15 cellular contexts compared by ENCODE assay signal in the genomic region with DNA sequence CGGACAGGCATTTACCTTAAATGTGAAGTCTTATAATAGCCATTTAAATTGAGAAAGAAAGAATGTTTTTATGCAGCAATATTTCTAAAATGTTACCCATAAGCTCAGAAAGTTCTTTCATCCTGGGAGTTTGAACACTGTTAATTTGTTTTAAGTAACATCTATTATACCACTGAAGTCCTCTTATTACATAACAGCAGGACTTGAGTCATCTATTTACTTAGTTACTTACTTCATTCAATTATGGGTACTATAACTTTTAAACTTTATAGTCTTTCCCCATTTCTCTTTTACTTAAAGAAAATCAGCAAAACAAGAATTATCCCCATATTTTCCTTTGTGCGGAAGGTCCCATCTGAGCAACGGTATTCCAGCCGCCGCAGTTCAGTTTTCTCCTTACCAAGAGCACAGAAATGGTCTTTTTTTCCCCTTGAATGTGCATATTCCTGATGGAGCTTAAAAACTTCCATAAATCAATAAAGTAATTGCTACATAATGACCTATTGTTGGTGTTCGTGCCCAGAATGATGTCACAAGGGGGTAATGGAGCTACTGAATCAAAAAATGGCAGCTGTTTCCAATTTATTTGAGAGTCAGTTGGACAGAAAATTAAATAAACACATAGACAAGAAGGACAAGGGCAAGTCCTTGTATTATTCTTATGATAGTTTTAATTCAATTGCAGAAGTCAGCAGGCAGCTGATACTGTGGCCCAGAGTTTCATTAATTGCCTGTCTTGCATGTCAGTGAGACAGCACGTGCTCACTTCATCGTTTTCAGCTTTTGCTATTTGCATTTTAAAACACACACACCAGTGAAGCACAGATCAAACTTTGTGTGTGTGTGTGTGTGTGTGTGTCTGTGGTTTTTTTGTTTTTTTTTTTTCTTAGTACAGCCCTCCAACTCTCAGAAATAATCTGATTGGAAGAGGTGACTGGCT.
DNase-seq lines count a peak whose midpoint lies in the region; FAIRE-seq and TF ChIP-seq lines count a peak whose summit lies in the region.
"Had no signal": no experiment of that assay in that cellular context is flagged by ENCODE, and none has a peak within 500 bp of the region (broad histone marks: within the 10 kb centered on the region; RNA-seq: fewer than 3 reads in every experiment).

No MANE protein-coding gene starts in this region.

- FAIRE-seq in D721Med (lab: Jason Lieb, UNC): no peak
- FAIRE-seq: GM12891 had no signal

- no peak overlapping the region for H3K4me2 ChIP-seq in neuronal stem cell (ENCODE audit: insufficient read depth, low read length, poor library complexity, severe bottlenecking)

- H3K14ac ChIP-seq in neuronal stem cell (ENCODE audit: low read length): no peak overlapping the region

- H2BK5ac ChIP-seq in neuronal stem cell (ENCODE audit: low read length): no peak overlapping the region

- H2BK12ac ChIP-seq in neuronal stem cell (ENCODE audit: low read length): no peak overlapping the region

- no peak overlapping the region for H4K91ac ChIP-seq in neuronal stem cell (ENCODE audit: low read depth, low read length, poor library complexity)

- no peak overlapping the region for H3K4ac ChIP-seq in neuronal stem cell (ENCODE audit: low read length)

- H3K4me3 ChIP-seq in HUES64 (ENCODE audit: low read length) (no peak overlapping the region), neuronal stem cell (ENCODE audit: low read length in 2 of 2) (no peak overlapping the region), right atrium auricular region (no peak overlapping the region)
- H3K4me3 ChIP-seq: gastrocnemius medialis, tibial artery had no signal

- no peak overlapping the region for H2BK15ac ChIP-seq in neuronal stem cell (ENCODE audit: low read length)

- H3K4me1 ChIP-seq in HUES64 (ENCODE audit: insufficient read depth, low read length) (peaks cover 35% of the 10 kb centered on the region), neuronal stem cell (ENCODE audit: control insufficient read depth in 2 of 2, insufficient read depth in 1 of 2, low read depth in 1 of 2, low read length in 2 of 2) (no peaks in the 10 kb centered on the region), right atrium auricular region (no peaks in the 10 kb centered on the region)
- H3K4me1 ChIP-seq: gastrocnemius medialis had no signal

- WGBS in HUES64: 77% methylated on average over 8 of the region's 8 CpGs
- no CpG with 5 or more reads among the region's 8 CpGs for WGBS in neuronal stem cell (ENCODE audit: extremely low coverage in 2 of 2, insufficient read length in 2 of 2, insufficient replicate concordance in 1 of 2), 2 donors

- no peak for TF ChIP-seq CTCF in right atrium auricular region (IDR thresholded peaks at IDR 0.05)
- no peak for TF ChIP-seq CTCF in D721Med (IDR thresholded peaks at IDR 0.05; ENCODE audit: insufficient read depth, missing control alignments)

- H3K36me3 ChIP-seq in HUES64 (ENCODE audit: insufficient read depth, low read length) (no peaks in the 10 kb centered on the region), neuronal stem cell (replicated peaks in 1 of 2; ENCODE audit: control insufficient read depth in 2 of 2, insufficient read depth in 2 of 2, low read length in 2 of 2) (no peaks in the 10 kb centered on the region), right atrium auricular region (no peaks in the 10 kb centered on the region)
- H3K36me3 ChIP-seq: gastrocnemius medialis, tibial artery had no signal

- no peak overlapping the region for H2BK120ac ChIP-seq in neuronal stem cell (ENCODE audit: low read depth, low read length)

- no peaks in the 10 kb centered on the region for H3K79me1 ChIP-seq in neuronal stem cell (ENCODE audit: low read depth, low read length)

- peak overlapping the region; percentile 10 for H2AFZ ChIP-seq in neuronal stem cell (ENCODE audit: low read length)

- H3K27ac ChIP-seq in HUES64 (ENCODE audit: low read depth, low read length) (peak overlapping the region; percentile 74; the same call in 1 of the 2 replicates), neuronal stem cell (replicated peaks; ENCODE audit: low read length) (no peak overlapping the region), right atrium auricular region (no peak overlapping the region)
- H3K27ac ChIP-seq: gastrocnemius medialis, tibial artery had no signal

- H4K8ac ChIP-seq in neuronal stem cell (ENCODE audit: low read depth, low read length): no peak overlapping the region

- H3K9ac ChIP-seq in HUES64 (ENCODE audit: low read depth, low read length) (no peak overlapping the region), neuronal stem cell (ENCODE audit: low read depth, low read length, poor library complexity) (no peak overlapping the region)

- H3K23ac ChIP-seq in neuronal stem cell (ENCODE audit: low read depth, low read length, poor library complexity): no peak overlapping the region

- peak; percentile 88 for DNase-seq in NCI-H69 (lab: John Stamatoyannopoulos, UW)
- DNase-seq in brain pericyte (ENCODE audit: low read depth, low spot score): peak; percentile 30
- no peak for DNase-seq in neuronal stem cell (ENCODE audit: low spot score)
- DNase-seq in GF-D8 (lab: John Stamatoyannopoulos, UW): no peak
- no peak for DNase-seq in activated CD4-positive, alpha-beta T cell treated with anti-CD3 and anti-CD28 coated beads for 48 hours
- DNase-seq in right atrium auricular region (ENCODE audit: low spot score): no peak
- no peak for DNase-seq in D721Med (ENCODE audit: insufficient read length, low spot score)
- DNase-seq: amniotic stem cell; gastrocnemius medialis; left cardiac atrium; midbrain; stimulated activated naive B cell treated with anti-CD40 and anti-IgM and Interleukin-4, amounts not matched to agents 10 μg/mL and 1 μg/mL and 100 μg/mL, for 72 hours; tibial artery had no signal

- no peak overlapping the region for H3K18ac ChIP-seq in neuronal stem cell (ENCODE audit: low read length)

- no peaks in the 10 kb centered on the region for H3K27me3 ChIP-seq in HUES64 (ENCODE audit: insufficient read depth, low read length)
- H3K27me3 ChIP-seq in neuronal stem cell (ENCODE audit: control insufficient read depth in 3 of 3, insufficient read depth in 3 of 3, low read depth in 1 of 3, low read length in 3 of 3): no peaks in the 10 kb centered on the region
- H3K27me3 ChIP-seq in right atrium auricular region: no peaks in the 10 kb centered on the region
- H3K27me3 ChIP-seq: gastrocnemius medialis, tibial artery had no signal

- H3K9me3 ChIP-seq in HUES64 (ENCODE audit: insufficient read depth, low read depth, low read length) (no peaks in the 10 kb centered on the region), neuronal stem cell (replicated peaks in 1 of 2; ENCODE audit: control insufficient read depth in 2 of 2, insufficient read depth in 1 of 2, low read depth in 1 of 2, low read length in 2 of 2) (no peaks in the 10 kb centered on the region), right atrium auricular region (no peaks in the 10 kb centered on the region)
- H3K9me3 ChIP-seq: gastrocnemius medialis had no signal

- no peak overlapping the region for H2AK5ac ChIP-seq in neuronal stem cell (ENCODE audit: low read depth, low read length)

Comparison
In these comparisons a context has a peak if more than half of its experiments do, and no peak if none do; other contexts are left out.
1. DNase-seq: peak in NCI-H69 (single experiment) and brain pericyte (single experiment); none in neuronal stem cell (single experiment), GF-D8 (single experiment), activated CD4-positive, alpha-beta T cell treated with anti-CD3 and anti-CD28 coated beads for 48 hours (single experiment), right atrium auricular region (single experiment) and D721Med (single experiment).